ENCODE assay signal across 21 cellular contexts in the genomic region with DNA sequence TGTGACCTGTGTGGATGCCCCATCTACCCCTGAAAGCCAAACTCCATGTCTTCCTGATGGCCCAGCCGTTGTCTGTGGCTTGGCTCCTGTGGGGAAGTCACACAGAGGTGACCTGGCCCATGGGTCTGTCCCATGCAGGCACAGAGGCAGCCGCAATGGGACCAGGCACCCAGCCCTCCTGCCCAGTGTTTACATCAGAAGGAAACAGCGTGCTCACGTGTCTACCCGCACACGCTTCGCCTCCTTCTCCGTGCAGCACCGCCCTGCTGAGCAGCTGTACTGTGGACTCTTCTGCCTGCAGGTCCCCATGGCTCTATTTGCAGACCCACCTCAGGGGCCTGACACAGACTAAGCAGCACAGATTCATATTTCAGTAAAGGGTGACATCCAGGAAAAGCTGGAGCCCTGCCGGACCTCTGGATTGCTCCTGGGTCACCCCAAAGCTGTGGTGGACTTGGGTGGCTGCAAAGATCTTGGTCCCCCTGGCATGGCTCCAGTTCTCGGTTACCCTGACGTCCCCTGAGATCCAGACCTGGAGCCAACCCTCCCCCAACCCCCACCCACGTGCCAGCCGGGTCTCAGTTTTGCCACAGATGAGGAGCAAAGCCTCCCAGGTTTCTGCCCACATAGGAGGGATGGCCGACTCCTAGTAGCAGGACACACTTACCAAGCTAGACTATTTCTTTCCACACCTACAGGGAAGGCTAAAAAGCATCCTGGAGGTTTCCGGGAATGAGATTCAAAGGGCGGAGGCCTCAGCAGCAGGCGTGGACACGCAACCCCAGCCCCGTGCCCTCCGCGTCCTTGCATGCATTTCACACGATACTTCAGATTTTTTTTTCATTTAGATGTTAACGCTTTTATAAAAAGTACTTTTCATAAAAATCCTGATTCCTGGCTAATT.
"Had no signal": no experiment of that assay in that cellular context is flagged by ENCODE, and none has a peak within 500 bp of the region (broad histone marks: within the 10 kb centered on the region; RNA-seq: fewer than 3 reads in every experiment).

No MANE protein-coding gene starts in this region.

- H3K27ac Mint-ChIP-seq: activated T-helper 17 cell treated with anti-CD3 and anti-CD28 coated beads, Interleukin-2, amount 50 U/mL, for 72 hours; IgD-negative memory B cell; T-helper 17 cell; WTC11 had no signal

- H3K9me3 Mint-ChIP-seq: central memory CD8-positive, alpha-beta T cell had no signal

- H3K36me3 Mint-ChIP-seq: IgD-negative memory B cell, WTC11 had no signal

- DNase-seq: activated CD4-positive, alpha-beta T cell treated with anti-CD3 and anti-CD28 coated beads for 48 hours; activated CD4-positive, alpha-beta T cell treated with anti-CD3 and anti-CD28 coated beads, Interleukin-2, amount 50 U/mL, for 48 hours; activated CD4-positive, CD25-positive, alpha-beta regulatory T cell treated with anti-CD3 and anti-CD28 coated beads, Interleukin-2, amount 50 U/mL, for 72 hours; activated naive CD4-positive, alpha-beta T cell treated with anti-CD3 and anti-CD28 coated beads, Interleukin-2, amount 50 U/mL, for 16 hours; activated T-cell treated with anti-CD3 and anti-CD28 coated beads, Interleukin-2, amount 50 U/mL, for 48 hours; KG1; NCI-H1048; NCI-H2029; NCI-H2107; NCI-H2171 treated with DMSO at 0.1 percent for 48 hours; NCI-H345; NCI-H510A; NCI-H526 treated with DMSO at 0.1 percent for 48 hours; NCI-H82; SHP77; T-helper 17 cell; T-helper 9 cell had no signal

- H3K27me3 Mint-ChIP-seq: activated T-helper 17 cell treated with anti-CD3 and anti-CD28 coated beads, Interleukin-2, amount 50 U/mL, for 72 hours; central memory CD8-positive, alpha-beta T cell; IgD-negative memory B cell; T-helper 17 cell had no signal

- H3K4me3 Mint-ChIP-seq: activated T-helper 17 cell treated with anti-CD3 and anti-CD28 coated beads, Interleukin-2, amount 50 U/mL, for 72 hours; central memory CD8-positive, alpha-beta T cell; IgD-negative memory B cell; T-helper 17 cell; WTC11 had no signal

- H3K4me1 Mint-ChIP-seq: activated T-helper 17 cell treated with anti-CD3 and anti-CD28 coated beads, Interleukin-2, amount 50 U/mL, for 72 hours; central memory CD8-positive, alpha-beta T cell; IgD-negative memory B cell; T-helper 17 cell had no signal
